ENCODE assay signal across 22 cellular contexts in genomic region chr7:3578399-3578798, GRCh38.
"Had no signal": no experiment of that assay in that cellular context is flagged by ENCODE, and none has a peak within 500 bp of the region (broad histone marks: within the 10 kb centered on the region; RNA-seq: fewer than 3 reads in every experiment).

No MANE protein-coding gene starts in this region.

- H3K36me3 ChIP-seq: esophagus squamous epithelium, lower lobe of right lung, ovary, sigmoid colon, thoracic aorta, tibial nerve, upper lobe of left lung had no signal

- H3K27me3 ChIP-seq: esophagus squamous epithelium, ovary, sigmoid colon, tibial nerve, upper lobe of left lung had no signal

- DNase-seq: dermis blood vessel endothelial cell; effector memory CD4-positive, alpha-beta T cell; erythroblast; esophagus squamous epithelium; foreskin melanocyte; hypothalamus; left ventricle myocardium superior; lower lobe of right lung; natural killer cell; occipital lobe; ovary; posterior cingulate gyrus; psoas muscle; right cardiac atrium; sigmoid colon; stimulated activated CD4-positive, alpha-beta T cell treated with anti-CD3 and anti-CD28 coated beads, Interleukin-2, amount 100 ng/mL, for 24 hours; stimulated activated CD4-positive, alpha-beta T cell treated with anti-CD3 and anti-CD28 coated beads, Interleukin-4, amount 100 ng/mL, for 24 hours; upper lobe of left lung had no signal

- H3K4me1 ChIP-seq: lower lobe of right lung, psoas muscle, sigmoid colon, tibial nerve, upper lobe of left lung had no signal

- H3K27ac ChIP-seq: coronary artery, esophagus squamous epithelium, lower lobe of right lung, ovary, psoas muscle, sigmoid colon, thoracic aorta, tibial nerve, upper lobe of left lung had no signal

- H3K4me3 ChIP-seq: coronary artery, esophagus squamous epithelium, lower lobe of right lung, ovary, psoas muscle, sigmoid colon, thoracic aorta, tibial nerve, upper lobe of left lung had no signal

- ATAC-seq: left ventricle myocardium superior; lower lobe of right lung; natural killer cell; psoas muscle; right cardiac atrium; stimulated activated memory B cell treated with anti-CD40 and anti-IgM and Interleukin-4, amounts not matched to agents 10 μg/mL and 1 μg/mL and 100 μg/mL, for 72 hours had no signal
